ENCODE assay signal across 20 cellular contexts in the genomic region with DNA sequence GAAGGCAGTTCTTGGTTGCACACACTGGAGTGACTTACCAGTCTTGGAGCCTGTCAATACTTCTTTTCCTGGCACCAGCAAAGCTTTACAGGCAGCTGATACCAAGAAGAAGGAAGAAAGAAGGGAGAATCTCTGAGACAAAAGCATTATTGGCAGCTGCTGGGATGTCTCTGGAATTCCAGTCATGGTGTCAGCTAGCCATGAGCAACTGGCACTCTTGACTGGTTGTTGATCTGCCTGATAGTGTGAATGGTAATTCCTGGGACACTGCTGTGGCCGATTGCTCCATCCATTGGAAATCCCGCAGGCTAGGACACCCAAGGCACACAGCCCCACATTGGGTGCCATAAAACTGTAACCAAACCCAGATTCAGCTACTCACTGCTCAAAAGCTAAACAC.
"Had no signal": no experiment of that assay in that cellular context is flagged by ENCODE, and none has a peak within 500 bp of the region (broad histone marks: within the 10 kb centered on the region; RNA-seq: fewer than 3 reads in every experiment).

No MANE protein-coding gene starts in this region.

- FAIRE-seq: endothelial cell of umbilical vein had no signal

- H3K27ac Mint-ChIP-seq: activated CD8-positive, alpha-beta T cell treated with anti-CD3 and anti-CD28 coated beads for 36 hours; naive thymus-derived CD4-positive, alpha-beta T cell; stimulated activated naive CD8-positive, alpha-beta T cell treated with anti-CD3 and anti-CD28 coated beads, Interleukin-15, Interleukin-2, amounts not matched to agents 100 ng/mL and 50 ng/mL, for 24 hours; T-cell; WTC11 had no signal

- H3K4me3 Mint-ChIP-seq: activated CD8-positive, alpha-beta T cell treated with anti-CD3 and anti-CD28 coated beads for 36 hours; activated T-cell treated with anti-CD3 and anti-CD28 coated beads, Interleukin-2, amount 50 U/mL, for 4 hours; naive thymus-derived CD4-positive, alpha-beta T cell; stimulated activated naive CD8-positive, alpha-beta T cell treated with anti-CD3 and anti-CD28 coated beads, Interleukin-15, Interleukin-2, amounts not matched to agents 100 ng/mL and 50 ng/mL, for 24 hours; T-cell; WTC11 had no signal

- H3K4me1 Mint-ChIP-seq: naive thymus-derived CD4-positive, alpha-beta T cell; T-cell had no signal

- H3K27me3 ChIP-seq: esophagus muscularis mucosa, gastroesophageal sphincter, heart left ventricle, left lung, tibial nerve, uterus had no signal

- H3K9me3 ChIP-seq: esophagus muscularis mucosa, gastroesophageal sphincter, heart left ventricle, left lung, tibial nerve, uterus had no signal

- H3K4me1 ChIP-seq: esophagus muscularis mucosa, gastroesophageal sphincter, heart left ventricle, left lung, tibial nerve, uterus had no signal

- H3K27me3 Mint-ChIP-seq: activated CD8-positive, alpha-beta T cell treated with anti-CD3 and anti-CD28 coated beads for 36 hours; stimulated activated naive CD8-positive, alpha-beta T cell treated with anti-CD3 and anti-CD28 coated beads, Interleukin-15, Interleukin-2, amounts not matched to agents 100 ng/mL and 50 ng/mL, for 24 hours had no signal

- H3K36me3 Mint-ChIP-seq: naive thymus-derived CD4-positive, alpha-beta T cell; T-cell; WTC11 had no signal

- H3K4me3 ChIP-seq: esophagus muscularis mucosa, gastroesophageal sphincter, heart left ventricle, left lung, tibial nerve, uterus had no signal

- H3K36me3 ChIP-seq: esophagus muscularis mucosa, gastroesophageal sphincter, heart left ventricle, left lung, tibial nerve, uterus had no signal

- H3K27ac ChIP-seq: esophagus muscularis mucosa, gastroesophageal sphincter, heart left ventricle, left lung, tibial nerve, uterus had no signal

- H3K9me3 Mint-ChIP-seq: activated CD8-positive, alpha-beta T cell treated with anti-CD3 and anti-CD28 coated beads for 36 hours; activated T-cell treated with anti-CD3 and anti-CD28 coated beads, Interleukin-2, amount 50 U/mL, for 4 hours; naive thymus-derived CD4-positive, alpha-beta T cell; stimulated activated naive CD8-positive, alpha-beta T cell treated with anti-CD3 and anti-CD28 coated beads, Interleukin-15, Interleukin-2, amounts not matched to agents 100 ng/mL and 50 ng/mL, for 24 hours; T-cell; WTC11 had no signal

- DNase-seq: activated CD4-positive, alpha-beta T cell treated with anti-CD3 and anti-CD28 coated beads for 4 hours; activated CD8-positive, alpha-beta T cell treated with anti-CD3 and anti-CD28 coated beads for 36 hours; activated effector memory CD4-positive, alpha-beta T cell treated with anti-CD3 and anti-CD28 coated beads, Interleukin-2, amount 50 U/mL, for 16 hours; activated naive CD4-positive, alpha-beta T cell treated with anti-CD3 and anti-CD28 coated beads, Interleukin-2, amount 50 U/mL, for 16 hours; activated T-cell treated with anti-CD3 and anti-CD28 coated beads, Interleukin-2, amount 50 U/mL, for 4 hours; effector CD8-positive, alpha-beta T cell; heart left ventricle; left lung; naive thymus-derived CD4-positive, alpha-beta T cell; nucleus accumbens; retina; stimulated activated CD4-positive, alpha-beta T cell treated with anti-CD3 and anti-CD28 coated beads, Interleukin-2, amount 100 ng/mL, for 24 hours; T-cell; uterus had no signal

- ATAC-seq: activated CD8-positive, alpha-beta T cell treated with anti-CD3 and anti-CD28 coated beads for 36 hours; activated T-cell treated with anti-CD3 and anti-CD28 coated beads, Interleukin-2, amount 50 U/mL, for 4 hours; gastroesophageal sphincter; heart left ventricle; left lung; naive thymus-derived CD4-positive, alpha-beta T cell; T-cell; WTC11 had no signal
